33 cellular contexts compared by ENCODE assay signal in genomic region chr14:90139199-90139598, GRCh38.
"Had no signal": no experiment of that assay in that cellular context is flagged by ENCODE, and none has a peak within 500 bp of the region (broad histone marks: within the 10 kb centered on the region; RNA-seq: fewer than 3 reads in every experiment).

No MANE protein-coding gene starts in this region.

- H3K27me3 ChIP-seq: body of pancreas, colonic mucosa, hepatocyte had no signal

- H3K9me3 ChIP-seq: adrenal gland, body of pancreas, colonic mucosa, esophagus squamous epithelium, gastroesophageal sphincter, heart right ventricle had no signal

- H3K4me3 ChIP-seq: adrenal gland, body of pancreas, colonic mucosa, esophagus squamous epithelium, gastroesophageal sphincter, heart right ventricle, hepatocyte had no signal

- H3K4me2 ChIP-seq: hepatocyte had no signal

- H3K36me3 Mint-ChIP-seq: activated CD4-positive, alpha-beta memory T cell treated with anti-CD3 and anti-CD28 coated beads for 36 hours; activated CD8-positive, alpha-beta memory T cell treated with anti-CD3 and anti-CD28 coated beads, Interleukin-2, amount 10 ng/mL, durations not matched to agents 7 days and 5 days; activated naive CD4-positive, alpha-beta T cell treated with anti-CD3 and anti-CD28 coated beads, Interleukin-2, amount 50 U/mL, for 24 hours; activated naive CD8-positive, alpha-beta T cell treated with anti-CD3 and anti-CD28 coated beads for 36 hours had no signal

- H3K4me1 ChIP-seq: adrenal gland, body of pancreas, colonic mucosa, esophagus squamous epithelium, gastroesophageal sphincter, heart right ventricle had no signal

- H3K4me1 Mint-ChIP-seq: activated CD4-positive, alpha-beta T cell treated with anti-CD3 and anti-CD28 coated beads for 36 hours; activated CD4-positive, alpha-beta T cell treated with anti-CD3 and anti-CD28 coated beads, Interleukin-2, amount 10 ng/mL, durations not matched to agents 24 days and 14 days; activated CD8-positive, alpha-beta memory T cell treated with anti-CD3 and anti-CD28 coated beads, Interleukin-2, amount 10 ng/mL, durations not matched to agents 7 days and 5 days; activated naive CD4-positive, alpha-beta T cell treated with anti-CD3 and anti-CD28 coated beads, Interleukin-2, amount 50 U/mL, for 24 hours; activated naive CD8-positive, alpha-beta T cell treated with anti-CD3 and anti-CD28 coated beads for 36 hours; activated naive CD8-positive, alpha-beta T cell treated with anti-CD3 and anti-CD28 coated beads, Interleukin-2, amount 50 U/mL, for 24 hours had no signal

- H3K9me3 Mint-ChIP-seq: activated CD4-positive, alpha-beta memory T cell treated with anti-CD3 and anti-CD28 coated beads for 36 hours; activated CD4-positive, alpha-beta T cell treated with anti-CD3 and anti-CD28 coated beads, Interleukin-2, amount 10 ng/mL, durations not matched to agents 24 days and 14 days; activated naive CD4-positive, alpha-beta T cell treated with anti-CD3 and anti-CD28 coated beads for 36 hours; activated naive CD4-positive, alpha-beta T cell treated with anti-CD3 and anti-CD28 coated beads, Interleukin-2, amount 50 U/mL, for 24 hours; activated naive CD8-positive, alpha-beta T cell treated with anti-CD3 and anti-CD28 coated beads for 36 hours; activated naive CD8-positive, alpha-beta T cell treated with anti-CD3 and anti-CD28 coated beads, Interleukin-2, amount 50 U/mL, for 24 hours; activated T-helper 1 cell treated with anti-CD3 and anti-CD28 coated beads, Interleukin-12 subunit alpha, Interleukin-12 subunit beta, Interleukin-2, Interleukin-4 antibody, amounts not matched to agents 30 ng/mL and 10 ng/mL and 1 ng/mL, durations not matched to agents 14 hours and 24 hours and 36 hours; activated T-helper 2 cell treated with anti-CD3 and anti-CD28 coated beads, Interferon-gamma antibody, Interleukin-2, Interleukin-4, amounts not matched to agents 10 μg/mL and 5 μg/mL and 100 μg/mL, durations not matched to agents 14 hours and 24 hours and 36 hours; T-helper 2 cell treated with Interferon-gamma antibody and Interleukin-4, amounts not matched to agents 5 μg/mL and 100 μg/mL, for 36 hours had no signal

- ATAC-seq: activated CD4-positive, alpha-beta T cell treated with anti-CD3 and anti-CD28 coated beads for 36 hours; activated CD8-positive, alpha-beta memory T cell treated with anti-CD3 and anti-CD28 coated beads, Interleukin-2, amount 10 ng/mL, durations not matched to agents 7 days and 5 days; activated CD8-positive, alpha-beta T cell treated with anti-CD3 and anti-CD28 coated beads, Interleukin-2, amount 10 ng/mL, durations not matched to agents 7 days and 5 days; activated naive CD8-positive, alpha-beta T cell treated with anti-CD3 and anti-CD28 coated beads, Interleukin-2, amount 50 U/mL, for 24 hours; body of pancreas; gastroesophageal sphincter; heart right ventricle had no signal

- H3K27ac Mint-ChIP-seq: activated CD4-positive, alpha-beta memory T cell treated with anti-CD3 and anti-CD28 coated beads for 36 hours; activated CD4-positive, alpha-beta T cell treated with anti-CD3 and anti-CD28 coated beads for 36 hours; activated CD4-positive, alpha-beta T cell treated with anti-CD3 and anti-CD28 coated beads, Interleukin-2, amount 10 ng/mL, durations not matched to agents 24 days and 14 days; activated CD8-positive, alpha-beta memory T cell treated with anti-CD3 and anti-CD28 coated beads, Interleukin-2, amount 10 ng/mL, durations not matched to agents 7 days and 5 days; activated CD8-positive, alpha-beta T cell treated with anti-CD3 and anti-CD28 coated beads, Interleukin-2, amount 10 ng/mL, durations not matched to agents 7 days and 5 days; activated naive CD4-positive, alpha-beta T cell treated with anti-CD3 and anti-CD28 coated beads for 36 hours; activated naive CD4-positive, alpha-beta T cell treated with anti-CD3 and anti-CD28 coated beads, Interleukin-2, amount 50 U/mL, for 24 hours; activated naive CD8-positive, alpha-beta T cell treated with anti-CD3 and anti-CD28 coated beads for 36 hours; activated naive CD8-positive, alpha-beta T cell treated with anti-CD3 and anti-CD28 coated beads, Interleukin-2, amount 50 U/mL, for 24 hours; activated T-helper 1 cell treated with anti-CD3 and anti-CD28 coated beads, Interleukin-12 subunit alpha, Interleukin-12 subunit beta, Interleukin-2, Interleukin-4 antibody, amounts not matched to agents 30 ng/mL and 10 ng/mL and 1 ng/mL, durations not matched to agents 14 hours and 24 hours and 36 hours; activated T-helper 2 cell treated with anti-CD3 and anti-CD28 coated beads, Interferon-gamma antibody, Interleukin-2, Interleukin-4, amounts not matched to agents 10 μg/mL and 5 μg/mL and 100 μg/mL, durations not matched to agents 14 hours and 24 hours and 36 hours; T-helper 2 cell treated with Interferon-gamma antibody and Interleukin-4, amounts not matched to agents 5 μg/mL and 100 μg/mL, for 36 hours had no signal

- DNase-seq: activated CD4-positive, alpha-beta memory T cell treated with anti-CD3 and anti-CD28 coated beads for 36 hours; activated CD4-positive, alpha-beta T cell treated with anti-CD3 and anti-CD28 coated beads for 36 hours; activated CD4-positive, alpha-beta T cell treated with anti-CD3 and anti-CD28 coated beads, Interleukin-2, amount 10 ng/mL, durations not matched to agents 24 days and 14 days; activated CD4-positive, CD25-positive, alpha-beta regulatory T cell; activated CD4-positive, CD25-positive, alpha-beta regulatory T cell treated with anti-CD3 and anti-CD28 coated beads, Interleukin-2, amount 50 U/mL, for 72 hours; activated CD8-positive, alpha-beta memory T cell treated with anti-CD3 and anti-CD28 coated beads, Interleukin-2, amount 10 ng/mL, durations not matched to agents 7 days and 5 days; activated CD8-positive, alpha-beta memory T cell treated with anti-CD3 and anti-CD28 coated beads, Interleukin-2, amount 50 U/mL, for 4 hours; activated CD8-positive, alpha-beta T cell treated with anti-CD3 and anti-CD28 coated beads, Interleukin-2, amount 10 ng/mL, durations not matched to agents 7 days and 5 days; activated effector memory CD4-positive, alpha-beta T cell treated with anti-CD3 and anti-CD28 coated beads, Interleukin-2, amount 50 U/mL, for 16 hours; activated naive CD4-positive, alpha-beta T cell treated with anti-CD3 and anti-CD28 coated beads for 36 hours; activated naive CD8-positive, alpha-beta T cell treated with anti-CD3 and anti-CD28 coated beads for 36 hours; activated naive CD8-positive, alpha-beta T cell treated with anti-CD3 and anti-CD28 coated beads, Interleukin-2, amount 50 U/mL, for 24 hours; activated T-cell treated with anti-CD3 and anti-CD28 coated beads, Interleukin-2, amount 50 U/mL, for 1 hour; activated T-cell treated with anti-CD3 and anti-CD28 coated beads, Interleukin-2, amount 50 U/mL, for 48 hours; adrenal gland; amygdala; aorta; body of pancreas; caudate nucleus; colonic mucosa; effector CD8-positive, alpha-beta T cell; esophagus squamous epithelium; foreskin melanocyte; heart right ventricle; T1000; WERI-Rb-1 had no signal

- H3K27ac ChIP-seq: adrenal gland, body of pancreas, colonic mucosa, epithelial cell of prostate, esophagus squamous epithelium, gastroesophageal sphincter, heart right ventricle, hepatocyte, WERI-Rb-1 had no signal

- H3K36me3 ChIP-seq: adrenal gland, colonic mucosa, esophagus squamous epithelium, gastroesophageal sphincter, heart right ventricle, WERI-Rb-1 had no signal

- H2AFZ ChIP-seq: hepatocyte had no signal

- H3K4me3 Mint-ChIP-seq: activated CD4-positive, alpha-beta memory T cell treated with anti-CD3 and anti-CD28 coated beads for 36 hours; activated CD4-positive, alpha-beta T cell treated with anti-CD3 and anti-CD28 coated beads for 36 hours; activated CD4-positive, alpha-beta T cell treated with anti-CD3 and anti-CD28 coated beads, Interleukin-2, amount 10 ng/mL, durations not matched to agents 24 days and 14 days; activated CD8-positive, alpha-beta memory T cell treated with anti-CD3 and anti-CD28 coated beads, Interleukin-2, amount 10 ng/mL, durations not matched to agents 7 days and 5 days; activated CD8-positive, alpha-beta T cell treated with anti-CD3 and anti-CD28 coated beads, Interleukin-2, amount 10 ng/mL, durations not matched to agents 7 days and 5 days; activated naive CD4-positive, alpha-beta T cell treated with anti-CD3 and anti-CD28 coated beads for 36 hours; activated naive CD4-positive, alpha-beta T cell treated with anti-CD3 and anti-CD28 coated beads, Interleukin-2, amount 50 U/mL, for 24 hours; activated naive CD8-positive, alpha-beta T cell treated with anti-CD3 and anti-CD28 coated beads for 36 hours; activated naive CD8-positive, alpha-beta T cell treated with anti-CD3 and anti-CD28 coated beads, Interleukin-2, amount 50 U/mL, for 24 hours; activated T-helper 1 cell treated with anti-CD3 and anti-CD28 coated beads, Interleukin-12 subunit alpha, Interleukin-12 subunit beta, Interleukin-2, Interleukin-4 antibody, amounts not matched to agents 30 ng/mL and 10 ng/mL and 1 ng/mL, durations not matched to agents 14 hours and 24 hours and 36 hours; T-helper 2 cell treated with Interferon-gamma antibody and Interleukin-4, amounts not matched to agents 5 μg/mL and 100 μg/mL, for 36 hours had no signal
